In the genomic region with DNA sequence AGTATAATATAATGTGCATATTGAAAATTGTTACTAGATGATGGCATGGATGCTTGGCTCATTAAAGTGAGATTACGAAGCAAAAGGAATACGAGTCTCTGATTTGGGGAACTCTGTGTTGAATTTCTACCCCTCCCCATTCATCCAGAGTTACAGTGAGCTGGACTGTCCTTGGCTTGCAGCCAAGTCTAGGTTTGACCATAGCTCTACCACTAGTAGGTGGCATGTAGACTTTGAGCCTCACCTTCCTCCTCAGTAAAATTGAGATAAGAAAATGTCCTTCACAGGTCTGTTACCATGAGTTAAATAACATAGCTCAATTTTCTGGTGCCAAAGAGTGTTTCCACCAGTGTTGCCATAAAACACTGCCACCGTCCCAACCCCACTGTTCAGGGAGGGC, we compare ENCODE assay signal across 26 cellular contexts.
"Had no signal": no experiment of that assay in that cellular context is flagged by ENCODE, and none has a peak within 500 bp of the region (broad histone marks: within the 10 kb centered on the region; RNA-seq: fewer than 3 reads in every experiment).

No MANE protein-coding gene starts in this region.

- H3K4me3 Mint-ChIP-seq: dendritic cell treated with granulocyte-macrophage colony-stimulating factor and Interleukin-4, amounts not matched to agents 40 ng/mL and 50 ng/mL, for 4 days; effector memory CD8-positive, alpha-beta T cell; endodermal cell; mesothelial cell of epicardium had no signal

- H3K36me3 ChIP-seq: colonic mucosa, esophagus squamous epithelium, gastrocnemius medialis, heart right ventricle, left lung, lower lobe of right lung had no signal

- H3K27me3 ChIP-seq: colonic mucosa, left lung had no signal

- H3K4me3 ChIP-seq: colonic mucosa, esophagus squamous epithelium, gastrocnemius medialis, heart right ventricle, left lung, lower lobe of right lung had no signal

- ATAC-seq: effector memory CD8-positive, alpha-beta T cell; esophagus mucosa; gastrocnemius medialis; heart right ventricle; left lung; left ventricle myocardium superior; lower lobe of right lung had no signal

- H3K27ac Mint-ChIP-seq: dendritic cell treated with granulocyte-macrophage colony-stimulating factor and Interleukin-4, amounts not matched to agents 40 ng/mL and 50 ng/mL, for 4 days; effector memory CD8-positive, alpha-beta T cell; endodermal cell; mesothelial cell of epicardium had no signal

- H3K9me3 ChIP-seq: colonic mucosa, esophagus squamous epithelium, gastrocnemius medialis, heart right ventricle, left lung, lower lobe of right lung had no signal

- FAIRE-seq: endometrium, kidney had no signal

- DNase-seq: colonic mucosa; cortex of kidney; effector CD8-positive, alpha-beta T cell; effector memory CD8-positive, alpha-beta T cell; endodermal cell; erythroblast; esophagus squamous epithelium; foreskin fibroblast; foreskin melanocyte; gastrocnemius medialis; glutamatergic neuron; head of caudate nucleus; heart right ventricle; hippocampal formation; islet precursor cell; kidney; kidney glomerular epithelial cell; left lung; left ventricle myocardium superior; lower lobe of right lung; mesenchymal stem cell had no signal

- H3K9me3 Mint-ChIP-seq: dendritic cell treated with granulocyte-macrophage colony-stimulating factor and Interleukin-4, amounts not matched to agents 40 ng/mL and 50 ng/mL, for 4 days; effector memory CD8-positive, alpha-beta T cell; endodermal cell; mesothelial cell of epicardium had no signal

- H3K4me1 ChIP-seq: colonic mucosa, esophagus squamous epithelium, gastrocnemius medialis, heart right ventricle, left lung, lower lobe of right lung had no signal

- H3K36me3 Mint-ChIP-seq: mesothelial cell of epicardium had no signal

- H3K27ac ChIP-seq: colonic mucosa, epithelial cell of prostate, esophagus squamous epithelium, gastrocnemius medialis, heart right ventricle, left lung, lower lobe of right lung had no signal
